Comparison of ENCODE assay signal across 8 cellular contexts in the genomic region with DNA sequence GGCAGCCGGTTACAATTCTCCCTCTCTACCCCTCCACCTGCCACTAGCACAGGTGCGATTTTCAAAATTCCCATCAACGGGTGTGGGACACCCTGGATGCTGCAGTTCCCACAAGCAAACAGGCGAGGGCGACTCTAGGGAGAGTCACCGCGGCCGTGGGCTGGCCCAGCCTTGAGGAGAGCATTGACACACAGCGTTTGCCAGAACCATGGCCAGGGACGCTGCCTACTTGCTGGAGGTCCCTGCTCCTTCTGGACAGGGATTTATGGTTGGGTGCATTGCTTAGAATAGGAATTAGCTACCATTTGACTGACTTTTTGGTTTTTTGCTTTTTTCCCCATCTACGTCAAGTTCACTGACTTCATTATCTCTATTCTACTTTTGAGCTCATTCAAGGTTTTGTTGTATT. TPM values are rescaled to one million over a fixed set of nuclear protein-coding genes. Genes with fewer than 3 reads are reported as not detected.
DNase-seq lines count a peak whose midpoint lies in the region; ATAC-seq and TF ChIP-seq lines count a peak whose summit lies in the region.

No MANE protein-coding gene starts in this region.

- no peaks in the 10 kb centered on the region for H3K27me3 ChIP-seq in KMS-11 (ENCODE audit: insufficient read depth, low read depth)

- ATAC-seq in activated naive CD8-positive, alpha-beta T cell treated with anti-CD3 and anti-CD28 coated beads, Interleukin-2, amount 10 ng/mL, durations not matched to agents 7 days and 5 days (ENCODE audit: low read depth) = peak; percentile 50
- ATAC-seq in left ventricle myocardium superior = peak; percentile 84

- H3K79me2 ChIP-seq in KMS-11 (ENCODE audit: insufficient read depth, low read depth) = no peaks in the 10 kb centered on the region

- H4K20me1 ChIP-seq in KMS-11 (ENCODE audit: insufficient read depth) = no peaks in the 10 kb centered on the region

- no peak overlapping the region for H3K4me3 ChIP-seq in KMS-11 (IDR thresholded peaks at IDR 0.05; ENCODE audit: insufficient read depth, low read depth, low read length)

- no peak overlapping the region for H3K27ac ChIP-seq in KMS-11

- H2AFZ ChIP-seq in KMS-11 (ENCODE audit: low read depth) = no peak overlapping the region

- POLR2A ChIA-PET in activated naive CD8-positive, alpha-beta T cell treated with anti-CD3 and anti-CD28 coated beads, Interleukin-2, amount 10 ng/mL, durations not matched to agents 7 days and 5 days (lab: Charles Lee) = no interaction called here

- H3K4me2 ChIP-seq in KMS-11 = no peak overlapping the region

- H3K27ac Mint-ChIP-seq in activated naive CD8-positive, alpha-beta T cell treated with anti-CD3 and anti-CD28 coated beads, Interleukin-2, amount 10 ng/mL, durations not matched to agents 7 days and 5 days = no peak overlapping the region

- TF ChIP-seq CTCF in KMS-11 (conservative IDR thresholded peaks at IDR 0.05; ENCODE audit: low read depth, low read length) = peak; percentile 78

- H3K36me3 Mint-ChIP-seq in activated naive CD8-positive, alpha-beta T cell treated with anti-CD3 and anti-CD28 coated beads, Interleukin-2, amount 10 ng/mL, durations not matched to agents 7 days and 5 days = no peaks in the 10 kb centered on the region

- no peaks in the 10 kb centered on the region for H3K36me3 ChIP-seq in KMS-11 (ENCODE audit: insufficient read depth)

- no peak overlapping the region for H3K9ac ChIP-seq in KMS-11

- no peaks in the 10 kb centered on the region for H3K4me1 ChIP-seq in KMS-11 (ENCODE audit: low read depth, poor library complexity, severe bottlenecking)

- intact Hi-C loops in left ventricle myocardium superior (cut with micrococcal nuclease) = loop anchor here (10.0 kb wide), 1 partner anchor 1957 kb away; no protein-coding TSS in a partner anchor

- in situ Hi-C loops in G401 (cut with HindIII; ENCODE audit: low sequenced_read_pairs) = no loop called here

- peaks cover 4% of the 10 kb centered on the region for H3K27me3 Mint-ChIP-seq in activated naive CD8-positive, alpha-beta T cell treated with anti-CD3 and anti-CD28 coated beads, Interleukin-2, amount 10 ng/mL, durations not matched to agents 7 days and 5 days

- no peaks in the 10 kb centered on the region for H3K9me3 Mint-ChIP-seq in activated naive CD8-positive, alpha-beta T cell treated with anti-CD3 and anti-CD28 coated beads, Interleukin-2, amount 10 ng/mL, durations not matched to agents 7 days and 5 days

- no peak overlapping the region for H3K4me3 Mint-ChIP-seq in activated naive CD8-positive, alpha-beta T cell treated with anti-CD3 and anti-CD28 coated beads, Interleukin-2, amount 10 ng/mL, durations not matched to agents 7 days and 5 days

- peaks cover 1% of the 10 kb centered on the region for H3K4me1 Mint-ChIP-seq in activated naive CD8-positive, alpha-beta T cell treated with anti-CD3 and anti-CD28 coated beads, Interleukin-2, amount 10 ng/mL, durations not matched to agents 7 days and 5 days

- peak; percentile 54 for DNase-seq in G401 (ENCODE audit: low spot score)
- DNase-seq in SKM-1 treated with dmso at 0.1 percent for 144 hours (lab: John Stamatoyannopoulos, UW; ENCODE audit: unreplicated experiment) = peak; percentile 58
- DNase-seq in activated naive CD8-positive, alpha-beta T cell treated with anti-CD3 and anti-CD28 coated beads, Interleukin-2, amount 10 ng/mL, durations not matched to agents 7 days and 5 days = peak; percentile 60
- DNase-seq in left ventricle myocardium superior = peak; percentile 78
- DNase-seq in stimulated activated CD4-positive, alpha-beta T cell treated with anti-CD3 and anti-CD28 coated beads, Interleukin-12 subunit alpha, Interleukin-12 subunit beta, amount 100 ng/mL, for 4 hours = peak; percentile 56
- no peak for DNase-seq in globus pallidus (ENCODE audit: low spot score)
- DNase-seq in putamen (ENCODE audit: low spot score) = no peak

RNA-seq across cellular contexts. Expression of gene CLDN4, which starts 19.0 kb away (rescaled TPM):
- 1.6 and 2.8 TPM in 2 replicates for total RNA-seq in G401 (2014; rRNA removed; shearing (Covaris generic))
- total RNA-seq in activated naive CD8-positive, alpha-beta T cell treated with anti-CD3 and anti-CD28 coated beads, Interleukin-2, amount 10 ng/mL, durations not matched to agents 7 days and 5 days = under 1 TPM; 0.17 to 0.25 TPM
- not detected for total RNA-seq in left ventricle myocardium superior

RNA-seq across cellular contexts. Expression of gene METTL27, which starts 30.6 kb away (rescaled TPM):
- not detected in 2 replicates for total RNA-seq in G401 (2014; rRNA removed; shearing (Covaris generic))
- total RNA-seq in activated naive CD8-positive, alpha-beta T cell treated with anti-CD3 and anti-CD28 coated beads, Interleukin-2, amount 10 ng/mL, durations not matched to agents 7 days and 5 days = under 1 TPM; 0.69 to 0.74 TPM
- total RNA-seq in left ventricle myocardium superior = 0.27 TPM

RNA-seq across cellular contexts. Expression of gene CLDN3, which starts 41.7 kb away (rescaled TPM):
- not detected in 2 replicates for total RNA-seq in G401 (2014; rRNA removed; shearing (Covaris generic))
- not detected for total RNA-seq in activated naive CD8-positive, alpha-beta T cell treated with anti-CD3 and anti-CD28 coated beads, Interleukin-2, amount 10 ng/mL, durations not matched to agents 7 days and 5 days
- total RNA-seq in left ventricle myocardium superior = not detected

RNA-seq across cellular contexts. Expression of gene TMEM270, which starts 49.2 kb away (rescaled TPM):
- total RNA-seq in G401 (2014; rRNA removed; shearing (Covaris generic)) = not detected in 2 replicates
- not detected for total RNA-seq in activated naive CD8-positive, alpha-beta T cell treated with anti-CD3 and anti-CD28 coated beads, Interleukin-2, amount 10 ng/mL, durations not matched to agents 7 days and 5 days
- not detected for total RNA-seq in left ventricle myocardium superior

Comparison
In these comparisons a context has a peak if more than half of its experiments do, and no peak if none do; other contexts are left out.
1. DNase-seq: peak in G401 (single experiment), SKM-1 treated with dmso at 0.1 percent for 144 hours (single experiment), activated naive CD8-positive, alpha-beta T cell treated with anti-CD3 and anti-CD28 coated beads, Interleukin-2, amount 10 ng/mL, durations not matched to agents 7 days and 5 days (single experiment), left ventricle myocardium superior (single experiment) and stimulated activated CD4-positive, alpha-beta T cell treated with anti-CD3 and anti-CD28 coated beads, Interleukin-12 subunit alpha, Interleukin-12 subunit beta, amount 100 ng/mL, for 4 hours (single experiment); none in globus pallidus (single experiment) and putamen (single experiment).